Comparison of ENCODE assay signal across 33 cellular contexts in genomic region chr2:177756346-177756745, GRCh38.
"Had no signal": no experiment of that assay in that cellular context is flagged by ENCODE, and none has a peak within 500 bp of the region (broad histone marks: within the 10 kb centered on the region; RNA-seq: fewer than 3 reads in every experiment).

No MANE protein-coding gene starts in this region.

- H3K4me1 ChIP-seq: body of pancreas, foreskin keratinocyte had no signal

- H3K27ac ChIP-seq: adrenal gland, body of pancreas, coronary artery, dorsolateral prefrontal cortex, foreskin keratinocyte, gastrocnemius medialis, WERI-Rb-1 had no signal

- H3K27ac Mint-ChIP-seq: activated B cell treated with CpG ODN at 0.5 μM for 24 hours; activated CD8-positive, alpha-beta T cell treated with anti-CD3 and anti-CD28 coated beads for 36 hours; activated naive CD4-positive, alpha-beta T cell treated with anti-CD3 and anti-CD28 coated beads for 36 hours; activated naive CD4-positive, alpha-beta T cell treated with anti-CD3 and anti-CD28 coated beads, Interleukin-2, amount 50 U/mL, for 24 hours; activated naive CD8-positive, alpha-beta T cell treated with anti-CD3 and anti-CD28 coated beads for 36 hours; activated naive CD8-positive, alpha-beta T cell treated with anti-CD3 and anti-CD28 coated beads, Interleukin-2, amount 50 U/mL, for 24 hours; activated T-helper 17 cell treated with anti-CD3 and anti-CD28 coated beads, Interleukin-2, amount 50 U/mL, for 72 hours; dendritic cell treated with granulocyte-macrophage colony-stimulating factor and Interleukin-4, amounts not matched to agents 40 ng/mL and 50 ng/mL, for 4 days; endodermal cell; T-helper 2 cell treated with Interferon-gamma antibody and Interleukin-4, amounts not matched to agents 5 μg/mL and 100 μg/mL, for 36 hours had no signal

- ATAC-seq: activated CD4-positive, CD25-positive, alpha-beta regulatory T cell treated with anti-CD3 and anti-CD28 coated beads, Interleukin-2, amount 50 U/mL, for 24 hours; activated CD8-positive, alpha-beta T cell treated with anti-CD3 and anti-CD28 coated beads for 36 hours; activated naive CD8-positive, alpha-beta T cell treated with anti-CD3 and anti-CD28 coated beads, Interleukin-2, amount 50 U/mL, for 24 hours; activated T-cell treated with anti-CD3 and anti-CD28 coated beads, Interleukin-2, amount 50 U/mL, for 4 hours; activated T-helper 17 cell treated with anti-CD3 and anti-CD28 coated beads, Interleukin-2, amount 50 U/mL, for 72 hours; body of pancreas; esophagus mucosa; foreskin keratinocyte; gastrocnemius medialis; T-helper 17 cell had no signal

- H3K4me3 ChIP-seq: adrenal gland, body of pancreas, coronary artery, dorsolateral prefrontal cortex, gastrocnemius medialis had no signal

- H3K4me1 Mint-ChIP-seq: activated B cell treated with CpG ODN at 0.5 μM for 24 hours; activated naive CD4-positive, alpha-beta T cell treated with anti-CD3 and anti-CD28 coated beads, Interleukin-2, amount 50 U/mL, for 24 hours; activated naive CD8-positive, alpha-beta T cell treated with anti-CD3 and anti-CD28 coated beads, Interleukin-2, amount 50 U/mL, for 24 hours; activated T-helper 17 cell treated with anti-CD3 and anti-CD28 coated beads, Interleukin-2, amount 50 U/mL, for 72 hours; T-helper 17 cell had no signal

- H3K36me3 ChIP-seq: adrenal gland, gastrocnemius medialis, WERI-Rb-1 had no signal

- H3K9me3 ChIP-seq: adrenal gland, body of pancreas, gastrocnemius medialis had no signal

- DNase-seq: activated B cell treated with CpG ODN at 0.5 μM for 24 hours; activated CD4-positive, alpha-beta T cell treated with anti-CD3 and anti-CD28 coated beads for 48 hours; activated CD4-positive, alpha-beta T cell treated with anti-CD3 and anti-CD28 coated beads, Interleukin-2, amount 50 U/mL, for 1 hour; activated CD4-positive, alpha-beta T cell treated with anti-CD3 and anti-CD28 coated beads, Interleukin-2, amount 50 U/mL, for 48 hours; activated CD8-positive, alpha-beta memory T cell treated with anti-CD3 and anti-CD28 coated beads for 24 hours; activated CD8-positive, alpha-beta T cell treated with anti-CD3 and anti-CD28 coated beads for 36 hours; activated effector memory CD4-positive, alpha-beta T cell treated with Interleukin-2 at 50 U/mL for 16 hours; activated naive CD4-positive, alpha-beta T cell treated with anti-CD3 and anti-CD28 coated beads for 36 hours; activated naive CD8-positive, alpha-beta T cell treated with anti-CD3 and anti-CD28 coated beads for 36 hours; activated naive CD8-positive, alpha-beta T cell treated with anti-CD3 and anti-CD28 coated beads, Interleukin-2, amount 50 U/mL, for 24 hours; activated T-cell treated with anti-CD3 and anti-CD28 coated beads, Interleukin-2, amount 50 U/mL, for 4 hours; adrenal gland; amygdala; aorta; body of pancreas; central memory CD4-positive, alpha-beta T cell; dorsolateral prefrontal cortex; effector memory CD4-positive, alpha-beta T cell; endodermal cell; foreskin keratinocyte; gastrocnemius medialis; glutamatergic neuron; T-helper 1 cell; T-helper 17 cell; T1000; WERI-Rb-1 had no signal

- H3K4me3 Mint-ChIP-seq: activated B cell treated with CpG ODN at 0.5 μM for 24 hours; activated CD8-positive, alpha-beta T cell treated with anti-CD3 and anti-CD28 coated beads for 36 hours; activated naive CD4-positive, alpha-beta T cell treated with anti-CD3 and anti-CD28 coated beads for 36 hours; activated naive CD4-positive, alpha-beta T cell treated with anti-CD3 and anti-CD28 coated beads, Interleukin-2, amount 50 U/mL, for 24 hours; activated naive CD8-positive, alpha-beta T cell treated with anti-CD3 and anti-CD28 coated beads for 36 hours; activated naive CD8-positive, alpha-beta T cell treated with anti-CD3 and anti-CD28 coated beads, Interleukin-2, amount 50 U/mL, for 24 hours; activated T-cell treated with anti-CD3 and anti-CD28 coated beads, Interleukin-2, amount 50 U/mL, for 4 hours; activated T-helper 17 cell treated with anti-CD3 and anti-CD28 coated beads, Interleukin-2, amount 50 U/mL, for 72 hours; dendritic cell treated with granulocyte-macrophage colony-stimulating factor and Interleukin-4, amounts not matched to agents 40 ng/mL and 50 ng/mL, for 4 days; endodermal cell; T-helper 17 cell; T-helper 2 cell treated with Interferon-gamma antibody and Interleukin-4, amounts not matched to agents 5 μg/mL and 100 μg/mL, for 36 hours had no signal

- H3K36me3 Mint-ChIP-seq: activated naive CD4-positive, alpha-beta T cell treated with anti-CD3 and anti-CD28 coated beads, Interleukin-2, amount 50 U/mL, for 24 hours; activated naive CD8-positive, alpha-beta T cell treated with anti-CD3 and anti-CD28 coated beads for 36 hours had no signal

- H3K27me3 ChIP-seq: adrenal gland, body of pancreas, dorsolateral prefrontal cortex, gastrocnemius medialis had no signal

- H3K9me3 Mint-ChIP-seq: activated B cell treated with CpG ODN at 0.5 μM for 24 hours; activated CD8-positive, alpha-beta T cell treated with anti-CD3 and anti-CD28 coated beads for 36 hours; activated naive CD4-positive, alpha-beta T cell treated with anti-CD3 and anti-CD28 coated beads for 36 hours; activated naive CD4-positive, alpha-beta T cell treated with anti-CD3 and anti-CD28 coated beads, Interleukin-2, amount 50 U/mL, for 24 hours; activated naive CD8-positive, alpha-beta T cell treated with anti-CD3 and anti-CD28 coated beads for 36 hours; activated naive CD8-positive, alpha-beta T cell treated with anti-CD3 and anti-CD28 coated beads, Interleukin-2, amount 50 U/mL, for 24 hours; activated T-cell treated with anti-CD3 and anti-CD28 coated beads, Interleukin-2, amount 50 U/mL, for 4 hours; activated T-helper 17 cell treated with anti-CD3 and anti-CD28 coated beads, Interleukin-2, amount 50 U/mL, for 72 hours; dendritic cell treated with granulocyte-macrophage colony-stimulating factor and Interleukin-4, amounts not matched to agents 40 ng/mL and 50 ng/mL, for 4 days; endodermal cell; T-helper 2 cell treated with Interferon-gamma antibody and Interleukin-4, amounts not matched to agents 5 μg/mL and 100 μg/mL, for 36 hours had no signal
